15 cellular contexts compared by ENCODE assay signal in genomic region chr5:172163346-172163745, GRCh38. TPM values are rescaled to one million over a fixed set of nuclear protein-coding genes. Genes with fewer than 3 reads are reported as not detected.
DNase-seq lines count a peak whose midpoint lies in the region; ATAC-seq and TF ChIP-seq lines count a peak whose summit lies in the region.
"Had no signal": no experiment of that assay in that cellular context is flagged by ENCODE, and none has a peak within 500 bp of the region (broad histone marks: within the 10 kb centered on the region; RNA-seq: fewer than 3 reads in every experiment).

No MANE protein-coding gene starts in this region.

- TF ChIP-seq CTCF in cardiac muscle cell (IDR thresholded peaks at IDR 0.05; ENCODE audit: low read depth, low read length) (no peak), neutrophil (IDR thresholded peaks at IDR 0.05) (no peak), coronary artery (IDR thresholded peaks at IDR 0.05) (no peak)

- H3K9me3 ChIP-seq in CD4-positive, alpha-beta memory T cell (ENCODE audit: control insufficient read depth in 1 of 2, low read length in 2 of 2), result no peaks in the 10 kb centered on the region
- no peaks in the 10 kb centered on the region for H3K9me3 ChIP-seq in cardiac muscle cell (ENCODE audit: low read depth)
- H3K9me3 ChIP-seq in neutrophil, result no peaks in the 10 kb centered on the region
- H3K9me3 ChIP-seq: Caco-2 had no signal

- CTCF ChIA-PET in CD4-positive, alpha-beta memory T cell (lab: Charles Lee; ENCODE audit: partially characterized antibody), result interaction anchor here (1.1 to 23.1 kb wide), 5 partner anchors 11 to 127 kb away, joined by 3 to 429 read pairs (median 6); partner anchors contain the start of gene STK10
- CTCF ChIA-PET in activated CD8-positive, alpha-beta T cell treated with anti-CD3 and anti-CD28 coated beads, Interleukin-2, amount 10 ng/mL, durations not matched to agents 7 days and 5 days (lab: Charles Lee), result no interaction called here

- H3K27ac ChIP-seq in CD4-positive, alpha-beta memory T cell (ENCODE audit: low read depth, low read length), result no peak overlapping the region
- peak overlapping the region; percentile 43 for H3K27ac ChIP-seq in cardiac muscle cell
- H3K27ac ChIP-seq in neutrophil, result peak overlapping the region; percentile 73
- H3K27ac ChIP-seq in coronary artery, result peak overlapping the region in 1 of 2 donors; percentile 10

- H3K27me3 Mint-ChIP-seq in CD4-positive, alpha-beta memory T cell, result no peaks in the 10 kb centered on the region
- H3K27me3 Mint-ChIP-seq in activated CD8-positive, alpha-beta T cell treated with anti-CD3 and anti-CD28 coated beads, Interleukin-2, amount 10 ng/mL, durations not matched to agents 7 days and 5 days (ENCODE audit: low read depth), result no peaks in the 10 kb centered on the region
- H3K27me3 Mint-ChIP-seq: activated naive CD4-positive, alpha-beta T cell treated with anti-CD3 and anti-CD28 coated beads, Interleukin-2, amount 10 ng/mL, durations not matched to agents 7 days and 5 days had no signal

- peaks cover 15 to 54% of the 10 kb centered on the region in 2 donors for H3K36me3 Mint-ChIP-seq in CD4-positive, alpha-beta memory T cell
- peaks cover 63% of the 10 kb centered on the region for H3K36me3 Mint-ChIP-seq in activated CD8-positive, alpha-beta T cell treated with anti-CD3 and anti-CD28 coated beads, Interleukin-2, amount 10 ng/mL, durations not matched to agents 7 days and 5 days (ENCODE audit: low read depth)

- H3K4me3 ChIP-seq in CD4-positive, alpha-beta memory T cell (ENCODE audit: low read length in 2 of 2), result no peak overlapping the region
- no peak overlapping the region for H3K4me3 ChIP-seq in cardiac muscle cell
- no peak overlapping the region for H3K4me3 ChIP-seq in neutrophil (ENCODE audit: low read depth in 1 of 2, low read length in 1 of 2)
- H3K4me3 ChIP-seq in coronary artery, result no peak overlapping the region

- intact Hi-C loops in CD4-positive, alpha-beta memory T cell (cut with micrococcal nuclease), result no loop called here

- H3K4me1 Mint-ChIP-seq in CD4-positive, alpha-beta memory T cell, result peaks cover 50 to 97% (median 75%) of the 10 kb centered on the region in 4 donors
- H3K4me1 Mint-ChIP-seq in activated CD8-positive, alpha-beta T cell treated with anti-CD3 and anti-CD28 coated beads, Interleukin-2, amount 10 ng/mL, durations not matched to agents 7 days and 5 days (ENCODE audit: low read depth), result peaks cover 69% of the 10 kb centered on the region

- H3K4me3 Mint-ChIP-seq in CD4-positive, alpha-beta memory T cell, result peak overlapping the region in 2 of 8 donors; percentile 15 to 38
- H3K4me3 Mint-ChIP-seq in activated CD8-positive, alpha-beta T cell treated with anti-CD3 and anti-CD28 coated beads, Interleukin-2, amount 10 ng/mL, durations not matched to agents 7 days and 5 days, result no peak overlapping the region
- H3K4me3 Mint-ChIP-seq: activated naive CD4-positive, alpha-beta T cell treated with anti-CD3 and anti-CD28 coated beads, Interleukin-2, amount 10 ng/mL, durations not matched to agents 7 days and 5 days; nephron had no signal

- no peak for DNase-seq in CD4-positive, alpha-beta memory T cell
- no peak for DNase-seq in activated CD8-positive, alpha-beta T cell treated with anti-CD3 and anti-CD28 coated beads, Interleukin-2, amount 10 ng/mL, durations not matched to agents 7 days and 5 days
- DNase-seq in cardiac muscle cell (ENCODE audit: low read depth in 1 of 2, low spot score in 1 of 2) (peak in 1 of 2 donors; percentile 13), NK-92 (lab: John Stamatoyannopoulos, UW; ENCODE audit: unreplicated experiment) (no peak), dermis blood vessel endothelial cell (no peak), coronary artery (ENCODE audit: low spot score) (no peak)
- no peak for DNase-seq in stimulated activated naive CD8-positive, alpha-beta T cell treated with anti-CD3 and anti-CD28 coated beads, Interleukin-15, Interleukin-2, amounts not matched to agents 100 U/mL and 50 U/mL, for 24 hours
- DNase-seq: activated CD4-positive, alpha-beta T cell treated with anti-CD3 and anti-CD28 coated beads, Interleukin-2, amount 50 U/mL, for 4 hours; Caco-2; NCI-H1417 treated with DMSO at 0.1 percent for 48 hours; NK-92 treated with Interleukin-12 subunit alpha and Interleukin-12 subunit beta, amount 100 ng/mL, for 24 hours had no signal

- H3K36me3 ChIP-seq in CD4-positive, alpha-beta memory T cell (ENCODE audit: insufficient read depth, low read length), result peaks cover 14% of the 10 kb centered on the region
- H3K36me3 ChIP-seq in cardiac muscle cell, result no peaks in the 10 kb centered on the region
- peaks cover 33% of the 10 kb centered on the region for H3K36me3 ChIP-seq in neutrophil

- ATAC-seq in activated CD8-positive, alpha-beta T cell treated with anti-CD3 and anti-CD28 coated beads, Interleukin-2, amount 10 ng/mL, durations not matched to agents 7 days and 5 days, result no peak
- ATAC-seq in stimulated activated naive CD8-positive, alpha-beta T cell treated with anti-CD3 and anti-CD28 coated beads, Interleukin-15, Interleukin-2, amounts not matched to agents 100 U/mL and 50 U/mL, for 24 hours, result no peak

- H3K9me3 Mint-ChIP-seq in CD4-positive, alpha-beta memory T cell, result no peaks in the 10 kb centered on the region
- no peaks in the 10 kb centered on the region for H3K9me3 Mint-ChIP-seq in activated CD8-positive, alpha-beta T cell treated with anti-CD3 and anti-CD28 coated beads, Interleukin-2, amount 10 ng/mL, durations not matched to agents 7 days and 5 days (ENCODE audit: insufficient read depth)
- H3K9me3 Mint-ChIP-seq: activated naive CD4-positive, alpha-beta T cell treated with anti-CD3 and anti-CD28 coated beads, Interleukin-2, amount 10 ng/mL, durations not matched to agents 7 days and 5 days; nephron had no signal

- no peaks in the 10 kb centered on the region for H3K27me3 ChIP-seq in CD4-positive, alpha-beta memory T cell (ENCODE audit: insufficient read depth, low read length)
- H3K27me3 ChIP-seq in cardiac muscle cell (no peaks in the 10 kb centered on the region), neutrophil (no peaks in the 10 kb centered on the region)

- POLR2A ChIA-PET in CD4-positive, alpha-beta memory T cell (lab: Charles Lee; ENCODE audit: partially characterized antibody), result interaction anchor here (8.3 to 8.4 kb wide), 2 partner anchors 11 to 23 kb away, joined by 80 to 89 read pairs; partner anchors contain the start of gene STK10
- POLR2A ChIA-PET in activated CD8-positive, alpha-beta T cell treated with anti-CD3 and anti-CD28 coated beads, Interleukin-2, amount 10 ng/mL, durations not matched to agents 7 days and 5 days (lab: Charles Lee), result interaction anchor here (4.4 kb wide), 1 partner anchor 12 kb away, joined by 25 read pairs; no protein-coding TSS in a partner anchor

- peak overlapping the region in 5 of 7 donors; percentile 22 to 76 (median 63) for H3K27ac Mint-ChIP-seq in CD4-positive, alpha-beta memory T cell
- H3K27ac Mint-ChIP-seq in activated CD8-positive, alpha-beta T cell treated with anti-CD3 and anti-CD28 coated beads, Interleukin-2, amount 10 ng/mL, durations not matched to agents 7 days and 5 days, result peak overlapping the region; percentile 41
- H3K27ac Mint-ChIP-seq: activated naive CD4-positive, alpha-beta T cell treated with anti-CD3 and anti-CD28 coated beads, Interleukin-2, amount 10 ng/mL, durations not matched to agents 7 days and 5 days had no signal

- peaks cover 91% of the 10 kb centered on the region for H3K4me1 ChIP-seq in CD4-positive, alpha-beta memory T cell (ENCODE audit: insufficient read depth, low read length)
- peaks cover 16% of the 10 kb centered on the region for H3K4me1 ChIP-seq in cardiac muscle cell (ENCODE audit: low read depth)
- peaks cover 59 to 85% of the 10 kb centered on the region in 2 experiments for H3K4me1 ChIP-seq in neutrophil (ENCODE audit: control insufficient read depth in 1 of 2, insufficient read depth in 1 of 2, low read depth in 1 of 2, low read length in 1 of 2)

RNA-seq across cellular contexts. Expression of gene STK10, which starts 24.7 kb away (rescaled TPM):
- total RNA-seq in CD4-positive, alpha-beta memory T cell, result 100 to 1,000 TPM; 306 to 314 TPM
- 100 to 1,000 TPM in 1 of 2 donors, 10 to 100 TPM in 1; 24.6 to 161 TPM for polyA plus RNA-seq in CD4-positive, alpha-beta memory T cell
- 100 to 1,000 TPM; 294 to 299 TPM for total RNA-seq in activated CD8-positive, alpha-beta T cell treated with anti-CD3 and anti-CD28 coated beads, Interleukin-2, amount 10 ng/mL, durations not matched to agents 7 days and 5 days
- total RNA-seq in cardiac muscle cell (7.6 and 16.4 TPM in 2 replicates), dermis blood vessel endothelial cell (56.0 and 61.8 TPM in 2 replicates)
- 8.3 and 10.8 TPM in 2 replicates for polyA plus RNA-seq in cardiac muscle cell

RNA-seq across cellular contexts. Expression of gene EFCAB9, which starts 30.6 kb away (rescaled TPM):
- not detected for total RNA-seq in CD4-positive, alpha-beta memory T cell
- not detected for polyA plus RNA-seq in CD4-positive, alpha-beta memory T cell
- total RNA-seq in activated CD8-positive, alpha-beta T cell treated with anti-CD3 and anti-CD28 coated beads, Interleukin-2, amount 10 ng/mL, durations not matched to agents 7 days and 5 days, result not detected
- total RNA-seq in cardiac muscle cell (not detected in 2 replicates), dermis blood vessel endothelial cell (not detected in 2 replicates)
- not detected in 2 replicates for polyA plus RNA-seq in cardiac muscle cell
- total RNA-seq: Caco-2, H4 had no signal
